Comparison of ENCODE assay signal across 8 cellular contexts in the genomic region with DNA sequence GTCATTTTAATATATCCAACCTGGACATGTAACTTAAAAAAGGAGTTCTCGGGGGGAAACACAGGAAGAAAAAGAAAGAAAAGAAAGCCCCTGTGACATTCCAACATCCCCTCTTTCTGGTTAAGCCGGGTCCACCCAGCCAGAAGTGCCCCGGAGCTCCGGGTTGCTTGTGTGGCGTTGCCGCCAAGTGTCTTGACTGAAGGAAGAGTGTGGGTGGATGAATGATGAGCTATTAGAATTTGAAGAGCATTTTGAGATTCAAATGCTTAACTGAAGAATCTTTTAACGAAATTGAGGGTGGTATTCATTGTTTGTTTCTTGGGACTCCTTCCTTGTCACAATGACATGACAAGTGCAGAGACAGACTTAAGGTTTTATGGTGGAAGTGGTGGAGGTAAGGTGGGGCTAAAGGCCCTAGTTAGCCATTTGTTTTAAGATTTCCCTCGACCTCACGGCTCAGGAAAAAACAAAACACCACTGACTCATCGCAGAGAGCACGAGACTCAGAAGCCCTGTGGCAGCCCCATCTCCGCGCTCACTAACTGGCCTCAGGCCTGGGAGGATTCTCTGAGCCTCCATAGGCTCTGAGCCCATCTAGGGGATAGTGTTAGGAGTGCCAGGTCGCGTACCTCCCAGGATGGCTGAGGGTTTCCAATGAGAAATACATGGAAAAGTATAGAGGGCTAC. TPM values are rescaled to one million over a fixed set of nuclear protein-coding genes. Genes with fewer than 3 reads are reported as not detected.
DNase-seq lines count a peak whose midpoint lies in the region; ATAC-seq and TF ChIP-seq lines count a peak whose summit lies in the region.

No MANE protein-coding gene starts in this region.

- peaks cover 13% of the 10 kb centered on the region for H4K20me1 ChIP-seq in smooth muscle cell (ENCODE audit: low read depth)

- DNase-seq in HCEC 1CT = peak; percentile 73
- no peak for DNase-seq in smooth muscle cell (lab: John Stamatoyannopoulos, UW; ENCODE audit: unreplicated experiment)
- DNase-seq in NCI-H345 treated with DMSO at 0.1 percent for 48 hours (lab: John Stamatoyannopoulos, UW; ENCODE audit: unreplicated experiment) = no peak
- no peak for DNase-seq in activated effector memory CD4-positive, alpha-beta T cell treated with anti-CD3 and anti-CD28 coated beads, Interleukin-2, amount 50 U/mL, for 16 hours

- peak overlapping the region; percentile 85 for H3K27ac ChIP-seq in smooth muscle cell (ENCODE audit: low read depth)

- H3K79me2 ChIP-seq in smooth muscle cell (ENCODE audit: low read depth) = peaks cover 27% of the 10 kb centered on the region

- no peaks in the 10 kb centered on the region for H3K36me3 ChIP-seq in iPS-15b (ENCODE audit: control insufficient read depth, insufficient read depth, low read length)
- no peaks in the 10 kb centered on the region for H3K36me3 ChIP-seq in smooth muscle cell (ENCODE audit: low read depth)

- peaks cover 10% of the 10 kb centered on the region for H3K4me1 Mint-ChIP-seq in activated T-helper 17 cell treated with anti-CD3 and anti-CD28 coated beads, Interleukin-2, amount 50 U/mL, for 72 hours

- H3K9ac ChIP-seq in iPS-15b (ENCODE audit: low read depth, low read length) (no peak overlapping the region), smooth muscle cell (ENCODE audit: low read depth) (peak overlapping the region; percentile 44)

- H3K9me3 ChIP-seq in iPS-15b (ENCODE audit: control insufficient read depth, insufficient read depth, low read length) (no peaks in the 10 kb centered on the region), smooth muscle cell (replicated peaks; ENCODE audit: low read depth) (no peaks in the 10 kb centered on the region)

- peaks cover 11% of the 10 kb centered on the region for H3F3A ChIP-seq in smooth muscle cell (ENCODE audit: low read depth)

- no peaks in the 10 kb centered on the region for H3K9me3 Mint-ChIP-seq in activated T-helper 17 cell treated with anti-CD3 and anti-CD28 coated beads, Interleukin-2, amount 50 U/mL, for 72 hours

- no peak overlapping the region for H3K27ac Mint-ChIP-seq in activated T-helper 17 cell treated with anti-CD3 and anti-CD28 coated beads, Interleukin-2, amount 50 U/mL, for 72 hours

- peak overlapping the region; percentile 65 for H3K4me3 ChIP-seq in iPS-15b (ENCODE audit: low read depth, low read length)
- peak overlapping the region; percentile 93 for H3K4me3 ChIP-seq in smooth muscle cell

- no peak for ATAC-seq in activated T-helper 17 cell treated with anti-CD3 and anti-CD28 coated beads, Interleukin-2, amount 50 U/mL, for 72 hours (replicated peaks)
- ATAC-seq in GM21526 (IDR thresholded peaks at IDR 0.05; ENCODE audit: low FRiP score, unreplicated experiment) (no peak), GM19035 (IDR thresholded peaks at IDR 0.05; ENCODE audit: unreplicated experiment) (no peak)

- peaks cover 47% of the 10 kb centered on the region for H3K27me3 Mint-ChIP-seq in activated T-helper 17 cell treated with anti-CD3 and anti-CD28 coated beads, Interleukin-2, amount 50 U/mL, for 72 hours

- peaks cover 27% of the 10 kb centered on the region for H3K27me3 ChIP-seq in iPS-15b (ENCODE audit: control insufficient read depth, insufficient read depth, low read length)
- H3K27me3 ChIP-seq in smooth muscle cell (ENCODE audit: low read depth) = no peaks in the 10 kb centered on the region

- WGBS in smooth muscle cell (ENCODE audit: low lambda C conversion rate) = 14% methylated on average over 15 of the region's 15 CpGs

- TF ChIP-seq CTCF in smooth muscle cell (IDR thresholded peaks at IDR 0.05; ENCODE audit: borderline replicate concordance, insufficient read depth, poor library complexity, severe bottlenecking) = no peak

- H3K36me3 Mint-ChIP-seq in activated T-helper 17 cell treated with anti-CD3 and anti-CD28 coated beads, Interleukin-2, amount 50 U/mL, for 72 hours (ENCODE audit: low read depth) = peaks cover 6% of the 10 kb centered on the region

- peak overlapping the region; percentile 74 for H3K4me3 Mint-ChIP-seq in activated T-helper 17 cell treated with anti-CD3 and anti-CD28 coated beads, Interleukin-2, amount 50 U/mL, for 72 hours

- H3K4me2 ChIP-seq in smooth muscle cell = peak overlapping the region; percentile 84

- peak overlapping the region; percentile 79 for H2AFZ ChIP-seq in smooth muscle cell (ENCODE audit: low read depth)

- H3K4me1 ChIP-seq in iPS-15b (ENCODE audit: control insufficient read depth, insufficient read depth, low read length) (peaks cover 7% of the 10 kb centered on the region), smooth muscle cell (ENCODE audit: low read depth) (peaks cover 29% of the 10 kb centered on the region)

RNA-seq across cellular contexts. Expression of a gene that starts 1.8 kb away (rescaled TPM):
- under 1 TPM; 0.17 to 0.74 TPM for total RNA-seq in activated T-helper 17 cell treated with anti-CD3 and anti-CD28 coated beads, Interleukin-2, amount 50 U/mL, for 72 hours
- total RNA-seq in smooth muscle cell = 31.1 and 31.2 TPM in 2 replicates
- 68.2 and 70.4 TPM in 2 replicates for polyA plus RNA-seq in smooth muscle cell

Comparison
In these comparisons a context has a peak if more than half of its experiments do, and no peak if none do; other contexts are left out.
1. RNA of a gene that starts 1.8 kb away (total RNA-seq): 31.1 to 31.2 TPM in smooth muscle cell; 0.17 to 0.74 TPM in activated T-helper 17 cell treated with anti-CD3 and anti-CD28 coated beads, Interleukin-2, amount 50 U/mL, for 72 hours; every median in the first group is over 10 times any median in the second.